ENCODE assay signal across 8 cellular contexts in the genomic region with DNA sequence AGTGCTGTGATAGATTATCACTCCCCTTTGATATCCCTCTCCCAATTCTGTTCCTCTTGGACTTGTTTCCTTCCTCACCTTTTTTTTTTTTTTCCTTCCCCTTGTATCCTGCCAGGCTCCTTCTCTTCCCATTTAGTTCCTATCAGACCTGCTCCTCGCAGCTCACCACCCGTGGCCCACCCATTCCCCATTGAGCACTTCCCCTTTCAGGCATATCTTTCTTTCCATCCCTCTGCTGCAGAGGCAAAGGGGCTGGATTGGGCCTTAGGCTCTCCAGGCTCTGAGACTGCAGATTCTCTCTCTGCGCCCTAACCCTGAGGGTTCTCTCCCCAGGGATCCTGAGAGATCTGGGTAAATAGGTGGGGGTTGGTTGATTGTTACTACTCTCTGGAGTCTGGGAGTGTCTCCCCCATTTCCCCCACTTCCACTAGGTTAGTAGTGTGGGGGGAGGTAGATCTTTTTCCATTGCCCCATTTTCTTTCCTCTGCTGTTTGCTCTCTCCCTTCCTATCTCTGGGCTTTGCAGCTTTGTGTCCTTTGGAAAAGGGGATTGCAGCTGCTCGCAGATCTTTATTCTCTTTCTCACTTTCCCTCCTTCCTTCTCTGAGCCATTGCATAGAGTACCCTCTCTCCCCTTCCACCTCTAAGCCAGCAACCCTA. TPM values are rescaled to one million over a fixed set of nuclear protein-coding genes. Genes with fewer than 3 reads are reported as not detected.
A peak's percentile ranks its signal among the peaks of the same experiment; 100 is the strongest.
DNase-seq lines count a peak whose midpoint lies in the region; ATAC-seq and TF ChIP-seq lines count a peak whose summit lies in the region.

No MANE protein-coding gene starts in this region.

- peaks cover 31% of the 10 kb centered on the region for H3K4me1 Mint-ChIP-seq in T-helper 17 cell
- H3K4me1 Mint-ChIP-seq in osteocyte (ENCODE audit: unreplicated experiment), result peaks cover 6% of the 10 kb centered on the region

- intact Hi-C loops in left ventricle myocardium inferior (cut with micrococcal nuclease) (loop anchor here (5.0 to 10.0 kb wide), 2 partner anchors 62 to 119 kb away; no protein-coding TSS in a partner anchor), left cardiac atrium (cut with DNase I) (loop anchor here in 1 of 2 donors (5.0 to 10.0 kb wide), 2 partner anchors 62 to 129 kb away; no protein-coding TSS in a partner anchor)

- H3K4me3 Mint-ChIP-seq in T-helper 17 cell, result no peak overlapping the region
- no peak overlapping the region for H3K4me3 Mint-ChIP-seq in osteocyte (ENCODE audit: unreplicated experiment)

- H3K27me3 Mint-ChIP-seq in T-helper 17 cell, result no peaks in the 10 kb centered on the region
- no peaks in the 10 kb centered on the region for H3K27me3 Mint-ChIP-seq in osteocyte (ENCODE audit: unreplicated experiment)

- peaks cover 85% of the 10 kb centered on the region for H3K4me1 ChIP-seq in left ventricle myocardium inferior
- peaks cover 18 to 19% of the 10 kb centered on the region in 2 donors for H3K4me1 ChIP-seq in lung (ENCODE audit: control insufficient read depth in 2 of 2, insufficient read depth in 2 of 2, low read length in 2 of 2)

- H3K9me3 Mint-ChIP-seq in osteocyte (ENCODE audit: unreplicated experiment), result no peaks in the 10 kb centered on the region

- no peaks in the 10 kb centered on the region for H3K27me3 ChIP-seq in left ventricle myocardium inferior (ENCODE audit: low read depth)
- H3K27me3 ChIP-seq in lung (ENCODE audit: control insufficient read depth, insufficient read depth), result no peaks in the 10 kb centered on the region

- no peak for TF ChIP-seq CTCF in left ventricle myocardium inferior (IDR thresholded peaks at IDR 0.05; ENCODE audit: borderline replicate concordance)
- TF ChIP-seq CTCF in astrocyte of the cerebellum (IDR thresholded peaks at IDR 0.05; ENCODE audit: low read depth, low read length, missing control alignments), result no peak
- TF ChIP-seq CTCF in lung (IDR thresholded peaks at IDR 0.05; ENCODE audit: control extremely low read depth, extremely low read depth), result no peak
- TF ChIP-seq CTCF in osteocyte (IDR thresholded peaks at IDR 0.05), result no peak

- no peaks in the 10 kb centered on the region for H3K36me3 ChIP-seq in left ventricle myocardium inferior
- H3K36me3 ChIP-seq in lung (ENCODE audit: control insufficient read depth in 2 of 2, insufficient read depth in 2 of 2, low read length in 2 of 2), result no peaks in the 10 kb centered on the region

- in situ Hi-C loops in astrocyte of the cerebellum (cut with HindIII; ENCODE audit: low sequenced_read_pairs), result no loop called here

- no peak for DNase-seq in left ventricle myocardium inferior
- DNase-seq in left cardiac atrium, result no peak
- no peak for DNase-seq in astrocyte of the cerebellum (ENCODE audit: low read depth)
- no peak for DNase-seq in lung (ENCODE audit: low spot score)
- no peak for DNase-seq in T-helper 17 cell
- DNase-seq in NCI-H446 (lab: John Stamatoyannopoulos, UW), result no peak
- DNase-seq in osteocyte (ENCODE audit: extremely low spot score, unreplicated experiment), result no peak

- peak overlapping the region; percentile 98 for H3K27ac ChIP-seq in left ventricle myocardium inferior (replicated peaks)
- peak overlapping the region; percentile 74 to 89 for H3K27ac ChIP-seq in lung (ENCODE audit: low read depth in 1 of 2, low read length in 1 of 2)

- H3K27ac Mint-ChIP-seq in T-helper 17 cell (no peak overlapping the region), osteocyte (ENCODE audit: unreplicated experiment) (no peak overlapping the region)

- ATAC-seq in left cardiac atrium (no peak), lung (ENCODE audit: insufficient read depth, low FRiP score) (no peak), T-helper 17 cell (no peak), HG02588 (IDR thresholded peaks at IDR 0.05; ENCODE audit: unreplicated experiment) (no peak)

- H3K9me3 ChIP-seq in left ventricle myocardium inferior (replicated peaks) (no peaks in the 10 kb centered on the region), lung (ENCODE audit: control insufficient read depth in 2 of 2, insufficient read depth in 1 of 2, low read length in 1 of 2) (no peaks in the 10 kb centered on the region), T-helper 17 cell (ENCODE audit: control insufficient read depth, low read length, poor library complexity, severe bottlenecking) (no peaks in the 10 kb centered on the region)

- H3K4me3 ChIP-seq in left ventricle myocardium inferior (peak overlapping the region; percentile 79), astrocyte of the cerebellum (ENCODE audit: low read depth, low read length) (peak overlapping the region; percentile 67), lung (peak overlapping the region; percentile 8)

- WGBS in lung, 2 donors, result 42 to 43% methylated on average over 4 of the region's 4 CpGs

- H3K36me3 Mint-ChIP-seq in T-helper 17 cell (ENCODE audit: low read depth) (peaks cover 2% of the 10 kb centered on the region), osteocyte (ENCODE audit: unreplicated experiment) (peaks cover 2% of the 10 kb centered on the region)

RNA-seq across cellular contexts. Expression of gene ARHGAP35, which starts 2.3 kb away (rescaled TPM):
- total RNA-seq in left ventricle myocardium inferior, result 75.4 TPM
- total RNA-seq in left cardiac atrium, result 10 to 100 TPM; 68.2 to 68.5 TPM
- total RNA-seq in lung, result 10 to 100 TPM; 48.8 to 53.5 TPM
- 10 to 100 TPM; 12.2 to 24.2 TPM for polyA plus RNA-seq in lung
- total RNA-seq in T-helper 17 cell, result 10 to 100 TPM; 33.6 to 34.0 TPM
- total RNA-seq in osteocyte, result 107 and 113 TPM in 2 replicates

RNA-seq across cellular contexts. Expression of gene AP2S1, which starts 12.5 kb away (rescaled TPM):
- total RNA-seq in left ventricle myocardium inferior, result 87.3 TPM
- 100 to 1,000 TPM; 109 to 110 TPM for total RNA-seq in left cardiac atrium
- total RNA-seq in lung, result 100 to 1,000 TPM in 1 of 2 donors, 10 to 100 TPM in 1; 73.0 to 190 TPM
- polyA plus RNA-seq in lung, result 100 to 1,000 TPM; 122 to 191 TPM
- total RNA-seq in T-helper 17 cell, result 10 to 100 TPM; 37.0 to 39.7 TPM
- 226 and 229 TPM in 2 replicates for total RNA-seq in osteocyte

Comparison
In these comparisons a context has a peak if more than half of its experiments do, and no peak if none do; other contexts are left out.
1. H3K4me3 ChIP-seq: peak in every context shown above with its lines; median percentile 79 in left ventricle myocardium inferior; 67 in astrocyte of the cerebellum; 8 in lung.